23 cellular contexts compared by ENCODE assay signal in genomic region chr7:52689912-52690311, GRCh38.
"Had no signal": no experiment of that assay in that cellular context is flagged by ENCODE, and none has a peak within 500 bp of the region (broad histone marks: within the 10 kb centered on the region; RNA-seq: fewer than 3 reads in every experiment).

No MANE protein-coding gene starts in this region.

- H3K9me3 ChIP-seq: transverse colon had no signal

- H3K4me2 ChIP-seq: hepatocyte had no signal

- H3K4me3 ChIP-seq: hepatocyte, transverse colon had no signal

- H3K9me3 Mint-ChIP-seq: activated CD4-positive, alpha-beta T cell treated with anti-CD3 and anti-CD28 coated beads, Interleukin-2, amount 10 ng/mL, durations not matched to agents 24 days and 14 days; nephron had no signal

- H3K27me3 Mint-ChIP-seq: activated CD4-positive, alpha-beta memory T cell treated with anti-CD3 and anti-CD28 coated beads, Interleukin-2, amount 10 ng/mL, durations not matched to agents 7 days and 5 days; activated CD4-positive, alpha-beta T cell treated with anti-CD3 and anti-CD28 coated beads, Interleukin-2, amount 10 ng/mL, durations not matched to agents 24 days and 14 days; activated naive CD4-positive, alpha-beta T cell treated with anti-CD3 and anti-CD28 coated beads, Interleukin-2, amount 10 ng/mL, durations not matched to agents 7 days and 5 days; central memory CD8-positive, alpha-beta T cell; memory B cell; stimulated activated naive B cell treated with anti-CD40 and anti-IgM and Interleukin-4, amounts not matched to agents 10 μg/mL and 1 μg/mL and 100 μg/mL, for 72 hours had no signal

- H3K36me3 ChIP-seq: brain microvascular endothelial cell, transverse colon had no signal

- H2AFZ ChIP-seq: hepatocyte had no signal

- H3K27ac ChIP-seq: brain microvascular endothelial cell, hepatocyte, transverse colon, VCaP had no signal

- H3K27me3 ChIP-seq: brain microvascular endothelial cell, hepatocyte, transverse colon had no signal

- H3K4me1 ChIP-seq: transverse colon had no signal

- H3K79me2 ChIP-seq: hepatocyte had no signal

- H3K4me1 Mint-ChIP-seq: activated CD4-positive, alpha-beta memory T cell treated with anti-CD3 and anti-CD28 coated beads, Interleukin-2, amount 10 ng/mL, durations not matched to agents 7 days and 5 days; activated CD4-positive, alpha-beta T cell treated with anti-CD3 and anti-CD28 coated beads, Interleukin-2, amount 10 ng/mL, durations not matched to agents 24 days and 14 days; activated naive CD4-positive, alpha-beta T cell treated with anti-CD3 and anti-CD28 coated beads, Interleukin-2, amount 10 ng/mL, durations not matched to agents 7 days and 5 days; central memory CD8-positive, alpha-beta T cell; memory B cell; stimulated activated naive B cell treated with anti-CD40 and anti-IgM and Interleukin-4, amounts not matched to agents 10 μg/mL and 1 μg/mL and 100 μg/mL, for 72 hours had no signal

- H3K27ac Mint-ChIP-seq: activated CD4-positive, alpha-beta memory T cell treated with anti-CD3 and anti-CD28 coated beads, Interleukin-2, amount 10 ng/mL, durations not matched to agents 7 days and 5 days; activated CD4-positive, alpha-beta T cell treated with anti-CD3 and anti-CD28 coated beads, Interleukin-2, amount 10 ng/mL, durations not matched to agents 24 days and 14 days; activated naive CD4-positive, alpha-beta T cell treated with anti-CD3 and anti-CD28 coated beads, Interleukin-2, amount 10 ng/mL, durations not matched to agents 7 days and 5 days; memory B cell; nephron; stimulated activated naive B cell treated with anti-CD40 and anti-IgM and Interleukin-4, amounts not matched to agents 10 μg/mL and 1 μg/mL and 100 μg/mL, for 72 hours had no signal

- H3K4me3 Mint-ChIP-seq: activated CD4-positive, alpha-beta memory T cell treated with anti-CD3 and anti-CD28 coated beads, Interleukin-2, amount 10 ng/mL, durations not matched to agents 7 days and 5 days; activated CD4-positive, alpha-beta T cell treated with anti-CD3 and anti-CD28 coated beads, Interleukin-2, amount 10 ng/mL, durations not matched to agents 24 days and 14 days; activated naive CD4-positive, alpha-beta T cell treated with anti-CD3 and anti-CD28 coated beads, Interleukin-2, amount 10 ng/mL, durations not matched to agents 7 days and 5 days; central memory CD8-positive, alpha-beta T cell; memory B cell; nephron; stimulated activated naive B cell treated with anti-CD40 and anti-IgM and Interleukin-4, amounts not matched to agents 10 μg/mL and 1 μg/mL and 100 μg/mL, for 72 hours had no signal

- DNase-seq: activated CD4-positive, alpha-beta memory T cell treated with anti-CD3 and anti-CD28 coated beads, Interleukin-2, amount 10 ng/mL, durations not matched to agents 7 days and 5 days; activated CD4-positive, alpha-beta T cell treated with anti-CD3 and anti-CD28 coated beads, Interleukin-2, amount 10 ng/mL, durations not matched to agents 24 days and 14 days; activated effector memory CD4-positive, alpha-beta T cell treated with anti-CD3 and anti-CD28 coated beads, Interleukin-2, amount 50 U/mL, for 16 hours; activated naive CD4-positive, alpha-beta T cell treated with anti-CD3 and anti-CD28 coated beads, Interleukin-2, amount 10 ng/mL, durations not matched to agents 7 days and 5 days; amygdala; brain microvascular endothelial cell; effector memory CD4-positive, alpha-beta T cell; foreskin melanocyte; glutamatergic neuron; posterior cingulate gyrus; stimulated activated CD4-positive, alpha-beta T cell treated with anti-CD3 and anti-CD28 coated beads, Interleukin-2, amount 100 ng/mL, for 48 hours; stimulated activated CD8-positive, alpha-beta memory T cell treated with anti-CD3 and anti-CD28 coated beads, Interleukin-4, amount 100 ng/mL, for 48 hours; stimulated activated naive B cell treated with anti-CD40 and anti-IgM and Interleukin-4, amounts not matched to agents 10 μg/mL and 1 μg/mL and 100 μg/mL, for 72 hours; T-helper 2 cell; transverse colon had no signal

- H3K36me3 Mint-ChIP-seq: activated naive CD4-positive, alpha-beta T cell treated with anti-CD3 and anti-CD28 coated beads, Interleukin-2, amount 10 ng/mL, durations not matched to agents 7 days and 5 days; memory B cell; stimulated activated naive B cell treated with anti-CD40 and anti-IgM and Interleukin-4, amounts not matched to agents 10 μg/mL and 1 μg/mL and 100 μg/mL, for 72 hours had no signal

- ATAC-seq: activated CD4-positive, CD25-positive, alpha-beta regulatory T cell treated with anti-CD3 and anti-CD28 coated beads, Interleukin-2, amount 50 U/mL, for 24 hours; esophagus mucosa; sciatic nerve; stimulated activated naive B cell treated with anti-CD40 and anti-IgM and Interleukin-4, amounts not matched to agents 10 μg/mL and 1 μg/mL and 100 μg/mL, for 72 hours had no signal
